In the genomic region with DNA sequence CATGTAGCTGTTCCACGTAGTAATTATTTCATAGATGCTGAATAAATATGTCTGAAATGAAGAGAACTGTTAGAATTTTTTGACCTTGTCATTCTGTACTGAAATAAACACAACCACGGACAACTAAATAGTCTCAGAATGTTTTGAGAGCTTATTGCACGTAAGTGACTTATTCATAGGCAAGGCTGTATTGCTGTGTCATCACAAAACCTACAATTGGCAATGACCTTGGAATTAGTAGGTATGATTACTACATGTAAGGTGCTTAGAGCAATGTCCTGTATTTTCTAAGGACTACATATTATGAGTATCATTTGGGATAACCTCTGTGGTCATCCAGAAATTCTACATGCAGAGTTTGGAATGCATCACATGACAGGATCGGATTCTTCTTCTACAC, we compare ENCODE assay signal across 8 cellular contexts.
"Had no signal": no experiment of that assay in that cellular context is flagged by ENCODE, and none has a peak within 500 bp of the region (broad histone marks: within the 10 kb centered on the region; RNA-seq: fewer than 3 reads in every experiment).

No MANE protein-coding gene starts in this region.

- H3K9me3 ChIP-seq: HAP-1 had no signal

- H2AFZ ChIP-seq: GM23248 had no signal

- H3K27ac ChIP-seq: GM23248, HL-60 had no signal

- ATAC-seq: HCT116 had no signal

- H3K4me1 ChIP-seq: HAP-1 had no signal

- H3K4me3 ChIP-seq: GM23248, HAP-1 had no signal

- H3K9ac ChIP-seq: GM23248 had no signal

- DNase-seq: GM23248, GOT3, H7, HFFc6, KG1 had no signal

- H3K36me3 ChIP-seq: HAP-1 had no signal
